15 cellular contexts compared by ENCODE assay signal in genomic region chr19:14772467-14772866, GRCh38. TPM values are rescaled to one million over a fixed set of nuclear protein-coding genes. Genes with fewer than 3 reads are reported as not detected.
DNase-seq lines count a peak whose midpoint lies in the region; ATAC-seq and TF ChIP-seq lines count a peak whose summit lies in the region.
"Had no signal": no experiment of that assay in that cellular context is flagged by ENCODE, and none has a peak within 500 bp of the region (broad histone marks: within the 10 kb centered on the region; RNA-seq: fewer than 3 reads in every experiment).

No MANE protein-coding gene starts in this region.

- H3K4me3 Mint-ChIP-seq in activated CD8-positive, alpha-beta memory T cell treated with anti-CD3 and anti-CD28 coated beads, Interleukin-2, amount 10 ng/mL, durations not matched to agents 7 days and 5 days, result no peak overlapping the region
- H3K4me3 Mint-ChIP-seq in activated CD4-positive, alpha-beta memory T cell treated with anti-CD3 and anti-CD28 coated beads, Interleukin-2, amount 10 ng/mL, durations not matched to agents 7 days and 5 days, result no peak overlapping the region
- H3K4me3 Mint-ChIP-seq: CD8-positive, alpha-beta T cell; GM23338; HFFc6 had no signal

- H3K27me3 ChIP-seq in Loucy (ENCODE audit: insufficient read depth, low read length, poor library complexity, severe bottlenecking), result no peaks in the 10 kb centered on the region
- H3K27me3 ChIP-seq: BLaER1 had no signal

- H3K27me3 Mint-ChIP-seq in activated CD8-positive, alpha-beta memory T cell treated with anti-CD3 and anti-CD28 coated beads, Interleukin-2, amount 10 ng/mL, durations not matched to agents 7 days and 5 days, result peaks cover 19% of the 10 kb centered on the region
- H3K27me3 Mint-ChIP-seq in activated CD4-positive, alpha-beta memory T cell treated with anti-CD3 and anti-CD28 coated beads, Interleukin-2, amount 10 ng/mL, durations not matched to agents 7 days and 5 days, result peaks cover 11% of the 10 kb centered on the region

- H3K27ac Mint-ChIP-seq in activated CD8-positive, alpha-beta memory T cell treated with anti-CD3 and anti-CD28 coated beads, Interleukin-2, amount 10 ng/mL, durations not matched to agents 7 days and 5 days, result no peak overlapping the region
- H3K27ac Mint-ChIP-seq in activated CD4-positive, alpha-beta memory T cell treated with anti-CD3 and anti-CD28 coated beads, Interleukin-2, amount 10 ng/mL, durations not matched to agents 7 days and 5 days, result no peak overlapping the region
- H3K27ac Mint-ChIP-seq: CD8-positive, alpha-beta T cell; GM23338; HFFc6 had no signal

- no peak overlapping the region for H3K9ac ChIP-seq in Loucy (ENCODE audit: low read depth, low read length, poor library complexity, severe bottlenecking)
- H3K9ac ChIP-seq: BLaER1 had no signal

- CTCF ChIA-PET in activated CD8-positive, alpha-beta memory T cell treated with anti-CD3 and anti-CD28 coated beads, Interleukin-2, amount 10 ng/mL, durations not matched to agents 7 days and 5 days (lab: Charles Lee), result no interaction called here
- CTCF ChIA-PET in activated CD4-positive, alpha-beta memory T cell treated with anti-CD3 and anti-CD28 coated beads, Interleukin-2, amount 10 ng/mL, durations not matched to agents 7 days and 5 days (lab: Charles Lee), result no interaction called here

- H3K9me3 Mint-ChIP-seq in activated CD8-positive, alpha-beta memory T cell treated with anti-CD3 and anti-CD28 coated beads, Interleukin-2, amount 10 ng/mL, durations not matched to agents 7 days and 5 days (ENCODE audit: low read depth), result no peaks in the 10 kb centered on the region
- H3K9me3 Mint-ChIP-seq in activated CD4-positive, alpha-beta memory T cell treated with anti-CD3 and anti-CD28 coated beads, Interleukin-2, amount 10 ng/mL, durations not matched to agents 7 days and 5 days, result no peaks in the 10 kb centered on the region
- H3K9me3 Mint-ChIP-seq: CD8-positive, alpha-beta T cell; GM23338 had no signal

- H3F3A ChIP-seq in Loucy (ENCODE audit: low read depth), result peaks cover 2% of the 10 kb centered on the region; the same call in 1 of the 2 replicates

- peak overlapping the region; percentile 16 for H3K4me2 ChIP-seq in Loucy (ENCODE audit: low read depth, low read length, poor library complexity, severe bottlenecking)
- H3K4me2 ChIP-seq: BLaER1, GM23338 had no signal

- no peaks in the 10 kb centered on the region for H3K36me3 Mint-ChIP-seq in activated CD8-positive, alpha-beta memory T cell treated with anti-CD3 and anti-CD28 coated beads, Interleukin-2, amount 10 ng/mL, durations not matched to agents 7 days and 5 days
- no peaks in the 10 kb centered on the region for H3K36me3 Mint-ChIP-seq in activated CD4-positive, alpha-beta memory T cell treated with anti-CD3 and anti-CD28 coated beads, Interleukin-2, amount 10 ng/mL, durations not matched to agents 7 days and 5 days (ENCODE audit: low read depth)
- H3K36me3 Mint-ChIP-seq: CD8-positive, alpha-beta T cell had no signal

- peaks cover 17% of the 10 kb centered on the region for H3K4me1 ChIP-seq in Loucy (ENCODE audit: insufficient read depth, low read length, poor library complexity, severe bottlenecking)

- no peaks in the 10 kb centered on the region for H3K9me2 ChIP-seq in Loucy (replicated peaks; ENCODE audit: low read depth, low read length)

- peaks cover 30% of the 10 kb centered on the region for H3K79me2 ChIP-seq in Loucy (ENCODE audit: insufficient read depth, low read length)

- ATAC-seq in activated CD8-positive, alpha-beta memory T cell treated with anti-CD3 and anti-CD28 coated beads, Interleukin-2, amount 10 ng/mL, durations not matched to agents 7 days and 5 days, result no peak
- ATAC-seq in GM21423 (IDR thresholded peaks at IDR 0.05; ENCODE audit: unreplicated experiment), result no peak
- ATAC-seq: CD8-positive, alpha-beta T cell; GM23338; HCT116 had no signal

- DNase-seq in activated CD8-positive, alpha-beta memory T cell treated with anti-CD3 and anti-CD28 coated beads, Interleukin-2, amount 10 ng/mL, durations not matched to agents 7 days and 5 days, result peak; percentile 3
- DNase-seq in activated CD8-positive, alpha-beta memory T cell treated with anti-CD3 and anti-CD28 coated beads, Interleukin-2, amount 50 U/mL, for 4 hours, result no peak
- DNase-seq in mesenteric fat pad (ENCODE audit: low spot score), result peak; percentile 26
- peak; percentile 4 for DNase-seq in stimulated activated CD8-positive, alpha-beta memory T cell treated with anti-CD3 and anti-CD28 coated beads, Interleukin-4, amount 100 ng/mL, for 48 hours
- no peak for DNase-seq in stimulated activated CD4-positive, alpha-beta T cell treated with anti-CD3 and anti-CD28 coated beads, Interleukin-4, amount 100 ng/mL, for 1 hour
- DNase-seq in activated CD4-positive, alpha-beta memory T cell treated with anti-CD3 and anti-CD28 coated beads, Interleukin-2, amount 10 ng/mL, durations not matched to agents 7 days and 5 days, result no peak
- DNase-seq: 8988T; Calu3; CD8-positive, alpha-beta T cell; HFFc6 had no signal

- no peaks in the 10 kb centered on the region for H3K9me3 ChIP-seq in Loucy (ENCODE audit: insufficient read depth, low read depth, low read length)
- H3K9me3 ChIP-seq: BLaER1 had no signal

- H3K4me3 ChIP-seq in Loucy (ENCODE audit: low read length, poor library complexity, severe bottlenecking), result no peak overlapping the region
- H3K4me3 ChIP-seq: BLaER1, GM23338 had no signal

- H3K4me1 Mint-ChIP-seq in activated CD8-positive, alpha-beta memory T cell treated with anti-CD3 and anti-CD28 coated beads, Interleukin-2, amount 10 ng/mL, durations not matched to agents 7 days and 5 days, result peaks cover 3% of the 10 kb centered on the region
- H3K4me1 Mint-ChIP-seq in activated CD4-positive, alpha-beta memory T cell treated with anti-CD3 and anti-CD28 coated beads, Interleukin-2, amount 10 ng/mL, durations not matched to agents 7 days and 5 days, result peaks cover 10% of the 10 kb centered on the region

- POLR2A ChIA-PET in activated CD4-positive, alpha-beta memory T cell treated with anti-CD3 and anti-CD28 coated beads, Interleukin-2, amount 10 ng/mL, durations not matched to agents 7 days and 5 days (lab: Charles Lee), result no interaction called here

- no peak for TF ChIP-seq CTCF in Loucy (conservative IDR thresholded peaks at IDR 0.05; ENCODE audit: low read length)

- H4K20me1 ChIP-seq in Loucy (ENCODE audit: insufficient read depth, low read length, poor library complexity, severe bottlenecking), result peaks cover 9% of the 10 kb centered on the region

- peaks cover 40% of the 10 kb centered on the region; the same call in 1 of the 2 replicates for H3K36me3 ChIP-seq in Loucy (ENCODE audit: insufficient read depth, low read length)
- H3K36me3 ChIP-seq: BLaER1 had no signal

- no peak overlapping the region for H2AFZ ChIP-seq in Loucy (ENCODE audit: low read length)
- H2AFZ ChIP-seq: GM23338 had no signal

RNA-seq across cellular contexts. Expression of gene ADGRE2, which starts 5.9 kb away (rescaled TPM):
- under 1 TPM; 0.49 to 0.50 TPM for total RNA-seq in activated CD8-positive, alpha-beta memory T cell treated with anti-CD3 and anti-CD28 coated beads, Interleukin-2, amount 10 ng/mL, durations not matched to agents 7 days and 5 days
- total RNA-seq in mesenteric fat pad, result 10.9 TPM
- total RNA-seq in activated CD4-positive, alpha-beta memory T cell treated with anti-CD3 and anti-CD28 coated beads, Interleukin-2, amount 10 ng/mL, durations not matched to agents 7 days and 5 days, result under 1 TPM; 0.48 to 0.73 TPM
- total RNA-seq: Calu3 had no signal

Comparison
In these comparisons a context has a peak if more than half of its experiments do, and no peak if none do; other contexts are left out.
1. DNase-seq: peak in activated CD8-positive, alpha-beta memory T cell treated with anti-CD3 and anti-CD28 coated beads, Interleukin-2, amount 10 ng/mL, durations not matched to agents 7 days and 5 days (single experiment), mesenteric fat pad (single experiment) and stimulated activated CD8-positive, alpha-beta memory T cell treated with anti-CD3 and anti-CD28 coated beads, Interleukin-4, amount 100 ng/mL, for 48 hours (single experiment); none in activated CD8-positive, alpha-beta memory T cell treated with anti-CD3 and anti-CD28 coated beads, Interleukin-2, amount 50 U/mL, for 4 hours (single experiment), stimulated activated CD4-positive, alpha-beta T cell treated with anti-CD3 and anti-CD28 coated beads, Interleukin-4, amount 100 ng/mL, for 1 hour (single experiment) and activated CD4-positive, alpha-beta memory T cell treated with anti-CD3 and anti-CD28 coated beads, Interleukin-2, amount 10 ng/mL, durations not matched to agents 7 days and 5 days (single experiment).